In the genomic region with DNA sequence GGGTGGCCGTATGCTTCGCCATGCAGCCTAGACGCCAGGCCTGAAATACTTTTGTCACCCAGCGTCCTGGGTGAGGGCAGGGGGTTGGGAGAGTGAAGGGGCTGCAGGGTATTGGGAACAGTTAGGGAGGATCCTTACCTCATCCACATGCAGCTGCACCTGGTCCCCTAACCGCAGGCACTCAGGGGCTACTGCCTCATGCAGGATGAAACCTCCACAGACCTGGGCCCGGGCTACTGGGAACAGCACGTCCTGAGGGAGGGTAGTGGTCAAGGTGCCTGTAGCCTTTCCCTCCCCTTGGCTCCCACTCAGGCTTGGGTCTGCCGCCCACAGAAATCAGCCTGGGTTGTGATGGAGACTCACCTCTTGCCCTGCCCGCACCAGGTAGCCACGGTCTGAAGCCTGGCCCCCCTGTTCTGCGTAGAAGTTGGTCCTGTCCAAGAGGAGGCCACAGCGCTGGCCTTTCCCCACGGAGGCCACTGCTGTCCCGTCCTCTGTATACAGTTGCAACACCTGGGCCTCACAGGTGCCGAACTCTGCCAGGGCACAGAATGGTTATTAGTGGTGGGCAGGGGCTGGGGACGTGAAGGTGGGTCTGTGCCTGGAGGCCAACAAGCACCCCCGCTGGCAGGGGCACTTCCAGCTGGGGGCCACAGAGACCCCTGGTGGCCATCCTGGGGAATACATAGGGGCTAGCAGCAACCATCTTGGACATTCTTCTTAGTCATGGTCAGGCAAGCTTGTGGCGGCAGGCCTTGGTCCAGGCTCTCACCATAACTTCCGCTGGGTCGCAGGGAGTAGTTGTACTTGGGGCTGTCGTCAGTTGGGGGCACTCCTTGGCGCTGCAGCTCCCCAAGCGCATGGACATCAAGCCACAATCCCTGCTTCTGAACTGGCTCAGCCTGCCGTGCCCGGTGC, we compare ENCODE assay signal across 8 cellular contexts. TPM values are rescaled to one million over a fixed set of nuclear protein-coding genes. Genes with fewer than 3 reads are reported as not detected.
A peak's percentile ranks its signal among the peaks of the same experiment; 100 is the strongest.
DNase-seq lines count a peak whose midpoint lies in the region; ATAC-seq and TF ChIP-seq lines count a peak whose summit lies in the region.

No MANE protein-coding gene starts in this region.

- H3K4me1 ChIP-seq in parathyroid adenoma = no peaks in the 10 kb centered on the region

- H3K9me3 ChIP-seq in parathyroid adenoma (ENCODE audit: control insufficient read depth, low read length) = no peaks in the 10 kb centered on the region

- peak; percentile 27 for DNase-seq in NCI-H510A treated with DMSO at 0.1 percent for 48 hours (lab: John Stamatoyannopoulos, UW)
- no peak for DNase-seq in NCI-H510A (lab: John Stamatoyannopoulos, UW)
- peak; percentile 37 for DNase-seq in M059J (ENCODE audit: low read depth)
- DNase-seq in activated CD8-positive, alpha-beta memory T cell treated with anti-CD3 and anti-CD28 coated beads, Interleukin-2, amount 50 U/mL, for 4 hours = peak; percentile 51
- DNase-seq in fibroblast of mammary gland (ENCODE audit: low read depth) = peak; percentile 55

- no peak for ATAC-seq in HG02763 (IDR thresholded peaks at IDR 0.05; ENCODE audit: unreplicated experiment)
- no peak for ATAC-seq in esophagus mucosa

- no peak overlapping the region for H3K9ac ChIP-seq in parathyroid adenoma

- no peak overlapping the region for H2AFZ ChIP-seq in parathyroid adenoma

- H3K27ac ChIP-seq in parathyroid adenoma = no peak overlapping the region

- TF ChIP-seq CTCF in fibroblast of mammary gland (conservative IDR thresholded peaks at IDR 0.05; ENCODE audit: control insufficient read depth, insufficient read depth, low read depth, low read length) (peak; percentile 74), parathyroid adenoma (IDR thresholded peaks at IDR 0.05) (peak; percentile 76)

- no peak overlapping the region for H3K4me2 ChIP-seq in parathyroid adenoma (ENCODE audit: low read length)

- no peak overlapping the region for H3K4me3 ChIP-seq in fibroblast of mammary gland (ENCODE audit: control insufficient read depth, low read depth, low read length)
- H3K4me3 ChIP-seq in parathyroid adenoma (ENCODE audit: low read depth, low read length) = no peak overlapping the region

- no peaks in the 10 kb centered on the region for H3K27me3 ChIP-seq in parathyroid adenoma (ENCODE audit: control insufficient read depth, insufficient read depth, low read length)

- H3K36me3 ChIP-seq in parathyroid adenoma (ENCODE audit: control insufficient read depth, insufficient read depth, low read length) = no peaks in the 10 kb centered on the region

- H3K79me2 ChIP-seq in parathyroid adenoma = no peaks in the 10 kb centered on the region

RNA-seq across cellular contexts. Expression of gene AARS2, which starts 8.6 kb away (rescaled TPM):
- 7.3 and 19.0 TPM in 2 replicates for total RNA-seq in M059J (2014; rRNA removed; shearing (Covaris generic))
- 9.1 TPM for total RNA-seq in esophagus mucosa

RNA-seq across cellular contexts. Expression of gene TMEM151B, which starts 34.3 kb away (rescaled TPM):
- total RNA-seq in M059J (2014; rRNA removed; shearing (Covaris generic)) = 0.05 TPM in 1 of 2 replicates, not detected in the other
- total RNA-seq in esophagus mucosa = not detected

RNA-seq across cellular contexts. Expression of gene SPATS1, which starts 37.9 kb away (rescaled TPM):
- not detected in 2 replicates for total RNA-seq in M059J (2014; rRNA removed; shearing (Covaris generic))
- not detected for total RNA-seq in esophagus mucosa

RNA-seq across cellular contexts. Expression of gene NFKBIE, which starts 39.2 kb away (rescaled TPM):
- total RNA-seq in M059J (2014; rRNA removed; shearing (Covaris generic)) = 48.8 and 51.9 TPM in 2 replicates
- 2.8 TPM for total RNA-seq in esophagus mucosa

RNA-seq across cellular contexts. Expression of gene SLC35B2, which starts 47.2 kb away (rescaled TPM):
- 205 and 215 TPM in 2 replicates for total RNA-seq in M059J (2014; rRNA removed; shearing (Covaris generic))
- total RNA-seq in esophagus mucosa = 15.7 TPM
